Comparison of ENCODE assay signal across 23 cellular contexts in genomic region chr7:113891031-113891350, GRCh38. TPM values are rescaled to one million over a fixed set of nuclear protein-coding genes. Genes with fewer than 3 reads are reported as not detected.
"Had no signal": no experiment of that assay in that cellular context is flagged by ENCODE, and none has a peak within 500 bp of the region (broad histone marks: within the 10 kb centered on the region; RNA-seq: fewer than 3 reads in every experiment).

No MANE protein-coding gene starts in this region.

- H3K36me3 Mint-ChIP-seq: activated naive CD8-positive, alpha-beta T cell treated with anti-CD3 and anti-CD28 coated beads for 36 hours; natural killer cell treated with Interleukin-12 subunit alpha and Interleukin-12 subunit beta and Interleukin-15 and Interleukin-18, amount 100 ng/mL, for 72 hours; stimulated activated memory B cell treated with anti-CD40 and anti-IgM and Interleukin-4, amounts not matched to agents 10 μg/mL and 1 μg/mL and 100 μg/mL, for 72 hours had no signal

- H3K4me1 ChIP-seq: pancreas, right lobe of liver, transverse colon had no signal

- H3K4me3 Mint-ChIP-seq: activated B cell treated with CpG ODN at 0.5 μM for 24 hours; activated CD4-positive, alpha-beta T cell treated with anti-CD3 and anti-CD28 coated beads for 36 hours; activated naive CD8-positive, alpha-beta T cell treated with anti-CD3 and anti-CD28 coated beads for 36 hours; activated T-cell treated with anti-CD3 and anti-CD28 coated beads, Interleukin-2, amount 50 U/mL, for 4 hours; natural killer cell treated with Interleukin-12 subunit alpha and Interleukin-12 subunit beta and Interleukin-15 and Interleukin-18, amount 100 ng/mL, for 72 hours; stimulated activated memory B cell treated with anti-CD40 and anti-IgM and Interleukin-4, amounts not matched to agents 10 μg/mL and 1 μg/mL and 100 μg/mL, for 72 hours; T-helper 1 cell treated with Interleukin-12 subunit alpha and Interleukin-12 subunit beta and Interleukin-4 antibody, amounts not matched to agents 30 μg/mL and 1 μg/mL, for 36 hours had no signal

- H3K4me1 Mint-ChIP-seq: activated B cell treated with CpG ODN at 0.5 μM for 24 hours; activated CD4-positive, alpha-beta T cell treated with anti-CD3 and anti-CD28 coated beads for 36 hours; activated naive CD8-positive, alpha-beta T cell treated with anti-CD3 and anti-CD28 coated beads for 36 hours; stimulated activated memory B cell treated with anti-CD40 and anti-IgM and Interleukin-4, amounts not matched to agents 10 μg/mL and 1 μg/mL and 100 μg/mL, for 72 hours had no signal

- DNase-seq: activated B cell treated with CpG ODN at 0.5 μM for 24 hours; activated CD4-positive, alpha-beta T cell treated with anti-CD3 and anti-CD28 coated beads for 36 hours; activated CD4-positive, alpha-beta T cell treated with anti-CD3 and anti-CD28 coated beads, Interleukin-2, amount 50 U/mL, for 4 hours; activated CD8-positive, alpha-beta memory T cell treated with anti-CD3 and anti-CD28 coated beads, Interleukin-2, amount 50 U/mL, for 48 hours; activated naive CD4-positive, alpha-beta T cell treated with Interleukin-2 at 50 U/mL for 16 hours; activated naive CD8-positive, alpha-beta T cell treated with anti-CD3 and anti-CD28 coated beads for 36 hours; activated T-cell treated with anti-CD3 and anti-CD28 coated beads, Interleukin-2, amount 50 U/mL, for 4 hours; heart left ventricle; left ventricle myocardium superior; mammary epithelial cell; midbrain; pancreas; right lobe of liver; small intestine; stimulated activated CD4-positive, alpha-beta T cell treated with anti-CD3 and anti-CD28 coated beads, Interleukin-15, amount 100 ng/mL, for 24 hours; transverse colon had no signal

- H3K27ac ChIP-seq: heart left ventricle, pancreas, right lobe of liver, transverse colon had no signal

- ATAC-seq: activated CD4-positive, alpha-beta T cell treated with anti-CD3 and anti-CD28 coated beads for 36 hours; activated T-cell treated with anti-CD3 and anti-CD28 coated beads, Interleukin-2, amount 50 U/mL, for 4 hours; natural killer cell treated with Interleukin-12 subunit alpha and Interleukin-12 subunit beta and Interleukin-15 and Interleukin-18, amount 100 ng/mL, for 72 hours; pancreas; right lobe of liver; stimulated activated memory B cell treated with anti-CD40 and anti-IgM and Interleukin-4, amounts not matched to agents 10 μg/mL and 1 μg/mL and 100 μg/mL, for 72 hours had no signal

- H3K9me3 Mint-ChIP-seq: activated B cell treated with CpG ODN at 0.5 μM for 24 hours; activated T-cell treated with anti-CD3 and anti-CD28 coated beads, Interleukin-2, amount 50 U/mL, for 4 hours; T-helper 1 cell treated with Interleukin-12 subunit alpha and Interleukin-12 subunit beta and Interleukin-4 antibody, amounts not matched to agents 30 μg/mL and 1 μg/mL, for 36 hours had no signal

- H3K27me3 ChIP-seq: cardiac muscle cell, esophagus muscularis mucosa, heart left ventricle, pancreas, right lobe of liver, transverse colon had no signal

- H3K27ac Mint-ChIP-seq: activated B cell treated with CpG ODN at 0.5 μM for 24 hours; activated CD4-positive, alpha-beta T cell treated with anti-CD3 and anti-CD28 coated beads for 36 hours; activated naive CD8-positive, alpha-beta T cell treated with anti-CD3 and anti-CD28 coated beads for 36 hours; natural killer cell treated with Interleukin-12 subunit alpha and Interleukin-12 subunit beta and Interleukin-15 and Interleukin-18, amount 100 ng/mL, for 72 hours; stimulated activated memory B cell treated with anti-CD40 and anti-IgM and Interleukin-4, amounts not matched to agents 10 μg/mL and 1 μg/mL and 100 μg/mL, for 72 hours; T-helper 1 cell treated with Interleukin-12 subunit alpha and Interleukin-12 subunit beta and Interleukin-4 antibody, amounts not matched to agents 30 μg/mL and 1 μg/mL, for 36 hours had no signal

- H3K27me3 Mint-ChIP-seq: activated B cell treated with CpG ODN at 0.5 μM for 24 hours; activated CD4-positive, alpha-beta T cell treated with anti-CD3 and anti-CD28 coated beads for 36 hours; activated naive CD8-positive, alpha-beta T cell treated with anti-CD3 and anti-CD28 coated beads for 36 hours; natural killer cell treated with Interleukin-12 subunit alpha and Interleukin-12 subunit beta and Interleukin-15 and Interleukin-18, amount 100 ng/mL, for 72 hours; stimulated activated memory B cell treated with anti-CD40 and anti-IgM and Interleukin-4, amounts not matched to agents 10 μg/mL and 1 μg/mL and 100 μg/mL, for 72 hours had no signal

- H3K9me3 ChIP-seq: esophagus muscularis mucosa, pancreas, right lobe of liver, transverse colon had no signal

- H3K4me3 ChIP-seq: cardiac muscle cell, esophagus muscularis mucosa, heart left ventricle, pancreas, right lobe of liver, transverse colon had no signal

- H3K36me3 ChIP-seq: cardiac muscle cell, esophagus muscularis mucosa, heart left ventricle, pancreas, right lobe of liver, transverse colon had no signal

RNA-seq across cellular contexts. Expression of gene PPP1R3A, which starts 27.8 kb away (rescaled TPM):
- total RNA-seq: activated B cell treated with CpG ODN at 0.5 μM for 24 hours; activated CD4-positive, alpha-beta T cell treated with anti-CD3 and anti-CD28 coated beads for 36 hours; activated CD8-positive, alpha-beta memory T cell treated with anti-CD3 and anti-CD28 coated beads for 36 hours; activated naive CD8-positive, alpha-beta T cell treated with anti-CD3 and anti-CD28 coated beads for 36 hours; activated T-cell treated with anti-CD3 and anti-CD28 coated beads, Interleukin-2, amount 50 U/mL, for 4 hours; mammary epithelial cell; natural killer cell treated with Interleukin-12 subunit alpha and Interleukin-12 subunit beta and Interleukin-15 and Interleukin-18, amount 100 ng/mL, for 72 hours; temporal lobe; transverse colon had no signal
- polyA plus RNA-seq: mammary epithelial cell, pancreas had no signal
